Comparison of ENCODE assay signal across 8 cellular contexts in genomic region chr15:29270169-29270955, GRCh38. TPM values are rescaled to one million over a fixed set of nuclear protein-coding genes. Genes with fewer than 3 reads are reported as not detected.
DNase-seq lines count a peak whose midpoint lies in the region; ATAC-seq lines count a peak whose summit lies in the region.

No MANE protein-coding gene starts in this region.

- peak overlapping the region; percentile 83 for H3K9ac ChIP-seq in adipocyte (ENCODE audit: low read length)
- H3K9ac ChIP-seq in iPS-18a (ENCODE audit: low read length) = peak overlapping the region; percentile 72

- DNase-seq in NCI-H1105 treated with DMSO at 0.1 percent for 48 hours (lab: John Stamatoyannopoulos, UW) (peak; percentile 14), NCI-H1105 (lab: John Stamatoyannopoulos, UW) (no peak), H7 (peak; percentile 19), MG63 (no peak), adipocyte (ENCODE audit: low read depth) (peak; percentile 77), hepatic stellate cell (ENCODE audit: low spot score) (no peak)

- H3K4me3 ChIP-seq in H7 (ENCODE audit: insufficient read depth, low read depth, low read length) (peak overlapping the region; percentile 82), MG63 (peak overlapping the region; percentile 69), adipocyte (ENCODE audit: low read length) (peak overlapping the region; percentile 98), iPS-18a (ENCODE audit: low read length) (peak overlapping the region; percentile 71)

- no peaks in the 10 kb centered on the region for H3K9me3 ChIP-seq in MG63
- H3K9me3 ChIP-seq in adipocyte (ENCODE audit: control insufficient read depth, low read length) = no peaks in the 10 kb centered on the region
- no peaks in the 10 kb centered on the region for H3K9me3 ChIP-seq in iPS-18a (ENCODE audit: control insufficient read depth, low read depth, low read length)

- H3K36me3 ChIP-seq in H7 (replicated peaks; ENCODE audit: control insufficient read depth, insufficient read depth, low read length) (no peaks in the 10 kb centered on the region), MG63 (no peaks in the 10 kb centered on the region; the same call in 1 of the 2 replicates), adipocyte (ENCODE audit: control insufficient read depth, insufficient read depth, low read length, severe bottlenecking) (no peaks in the 10 kb centered on the region), iPS-18a (ENCODE audit: control insufficient read depth, low read depth, low read length) (no peaks in the 10 kb centered on the region)

- peaks cover 16% of the 10 kb centered on the region for H3K36me3 Mint-ChIP-seq in stimulated activated memory B cell treated with anti-CD40 and anti-IgM and Interleukin-4, amounts not matched to agents 10 μg/mL and 1 μg/mL and 100 μg/mL, for 72 hours

- ATAC-seq in stimulated activated memory B cell treated with anti-CD40 and anti-IgM and Interleukin-4, amounts not matched to agents 10 μg/mL and 1 μg/mL and 100 μg/mL, for 72 hours = peak; percentile 14

- peak overlapping the region; percentile 25 for H3K27ac ChIP-seq in iPS-18a (ENCODE audit: low read length)

- H3K4me1 ChIP-seq in adipocyte (ENCODE audit: control insufficient read depth, insufficient read depth, low read length) (peaks cover 34% of the 10 kb centered on the region), iPS-18a (ENCODE audit: control insufficient read depth, low read depth, low read length) (peaks cover 25% of the 10 kb centered on the region)

- peak overlapping the region; percentile 97 for H3K27ac Mint-ChIP-seq in stimulated activated memory B cell treated with anti-CD40 and anti-IgM and Interleukin-4, amounts not matched to agents 10 μg/mL and 1 μg/mL and 100 μg/mL, for 72 hours

- peaks cover 33% of the 10 kb centered on the region for H3K4me1 Mint-ChIP-seq in stimulated activated memory B cell treated with anti-CD40 and anti-IgM and Interleukin-4, amounts not matched to agents 10 μg/mL and 1 μg/mL and 100 μg/mL, for 72 hours

- H3K27me3 Mint-ChIP-seq in stimulated activated memory B cell treated with anti-CD40 and anti-IgM and Interleukin-4, amounts not matched to agents 10 μg/mL and 1 μg/mL and 100 μg/mL, for 72 hours = no peaks in the 10 kb centered on the region

- H3K9me3 Mint-ChIP-seq in stimulated activated memory B cell treated with anti-CD40 and anti-IgM and Interleukin-4, amounts not matched to agents 10 μg/mL and 1 μg/mL and 100 μg/mL, for 72 hours = peaks cover 3% of the 10 kb centered on the region

- peak overlapping the region; percentile 95 for H3K4me3 Mint-ChIP-seq in stimulated activated memory B cell treated with anti-CD40 and anti-IgM and Interleukin-4, amounts not matched to agents 10 μg/mL and 1 μg/mL and 100 μg/mL, for 72 hours

- no peaks in the 10 kb centered on the region for H3K27me3 ChIP-seq in H7 (ENCODE audit: control insufficient read depth, insufficient read depth, low read length)
- H3K27me3 ChIP-seq in MG63 = no peaks in the 10 kb centered on the region
- H3K27me3 ChIP-seq in adipocyte (replicated peaks; ENCODE audit: control insufficient read depth, insufficient read depth, low read length) = no peaks in the 10 kb centered on the region
- H3K27me3 ChIP-seq in iPS-18a (ENCODE audit: control insufficient read depth, insufficient read depth, low read length) = no peaks in the 10 kb centered on the region

RNA-seq across cellular contexts. Expression of gene NSMCE3, which starts 0.7 kb away (rescaled TPM):
- total RNA-seq in H7 (2014; rRNA removed; shearing (Covaris generic)) = 15.1 and 15.5 TPM in 2 replicates
- 5.6 and 9.0 TPM in 2 replicates for total RNA-seq in MG63 (2014; rRNA removed; shearing (Covaris generic); ENCODE audit: low replicate concordance)

Comparison
In these comparisons a context has a peak if more than half of its experiments do, and no peak if none do; other contexts are left out.
1. DNase-seq: peak in NCI-H1105 treated with DMSO at 0.1 percent for 48 hours (single experiment), H7 (single experiment) and adipocyte (single experiment); none in NCI-H1105 (single experiment), MG63 (single experiment) and hepatic stellate cell (single experiment).
2. Peak in every context shown above with its lines, with median percentiles within 50 percentile points of each other: H3K4me3 ChIP-seq.